In the genomic region with DNA sequence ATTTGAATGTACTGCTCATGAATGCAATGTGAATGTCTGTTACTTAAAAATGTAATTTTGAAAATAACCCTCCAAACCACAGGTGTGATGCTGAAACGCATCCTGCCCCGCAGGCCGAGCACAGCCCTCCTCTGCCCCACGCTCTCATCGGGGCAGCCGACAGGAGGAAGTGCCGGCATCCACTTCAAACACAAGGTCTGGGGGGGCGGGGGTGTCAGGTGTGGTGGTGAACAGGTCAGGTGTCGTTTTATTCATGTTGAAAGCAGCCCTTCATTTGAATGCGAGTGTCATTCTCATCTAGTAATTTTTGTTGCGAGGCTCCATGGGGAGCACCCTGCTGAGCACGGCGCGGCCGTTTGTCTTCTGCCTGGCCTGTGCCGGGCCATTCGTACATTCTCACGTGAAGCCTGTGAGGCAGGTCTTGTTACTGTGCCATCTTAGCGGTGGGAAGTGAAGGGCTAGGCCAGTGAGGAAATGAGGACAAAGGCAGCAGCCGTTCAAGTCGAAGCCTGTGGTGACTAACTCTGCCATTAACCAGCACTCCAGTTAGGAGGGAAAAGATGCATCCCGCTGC, we compare ENCODE assay signal across 13 cellular contexts. TPM values are rescaled to one million over a fixed set of nuclear protein-coding genes. Genes with fewer than 3 reads are reported as not detected.
DNase-seq lines count a peak whose midpoint lies in the region; ATAC-seq and TF ChIP-seq lines count a peak whose summit lies in the region.
"Had no signal": no experiment of that assay in that cellular context is flagged by ENCODE, and none has a peak within 500 bp of the region (broad histone marks: within the 10 kb centered on the region; RNA-seq: fewer than 3 reads in every experiment).

No MANE protein-coding gene starts in this region.

- no peaks in the 10 kb centered on the region for H3K9me3 ChIP-seq in adipocyte (ENCODE audit: control insufficient read depth, low read length)
- H3K9me3 ChIP-seq: Peyer's patch, upper lobe of left lung had no signal

- H3K36me3 Mint-ChIP-seq in activated CD4-positive, alpha-beta T cell treated with anti-CD3 and anti-CD28 coated beads for 36 hours (ENCODE audit: low read depth), result peaks cover 34% of the 10 kb centered on the region
- H3K36me3 Mint-ChIP-seq in neural crest cell (ENCODE audit: low read depth), result no peaks in the 10 kb centered on the region

- no peak overlapping the region for H3K9ac ChIP-seq in adipocyte (ENCODE audit: low read length)
- H3K9ac ChIP-seq: KMS-11 had no signal

- H3K27me3 Mint-ChIP-seq in activated CD4-positive, alpha-beta T cell treated with anti-CD3 and anti-CD28 coated beads for 36 hours, result no peaks in the 10 kb centered on the region
- peaks cover 25% of the 10 kb centered on the region for H3K27me3 Mint-ChIP-seq in neural crest cell (ENCODE audit: low read depth)

- POLR2A ChIA-PET in activated CD4-positive, alpha-beta T cell treated with anti-CD3 and anti-CD28 coated beads for 36 hours (lab: Charles Lee), result no interaction called here

- intact Hi-C loops in activated CD4-positive, alpha-beta T cell treated with anti-CD3 and anti-CD28 coated beads for 36 hours (cut with DNase I, micrococcal nuclease), result loop anchor here (5.0 to 10.0 kb wide), 5 partner anchors 62 to 638 kb away; a partner anchor contains a TSS
- intact Hi-C loops in head of caudate nucleus (cut with DNase I), result no loop called here

- peaks cover 62% of the 10 kb centered on the region for H3K4me1 Mint-ChIP-seq in activated CD4-positive, alpha-beta T cell treated with anti-CD3 and anti-CD28 coated beads for 36 hours
- peaks cover 42% of the 10 kb centered on the region for H3K4me1 Mint-ChIP-seq in neural crest cell

- H3K27me3 ChIP-seq in adipocyte (replicated peaks; ENCODE audit: control insufficient read depth, insufficient read depth, low read length), result peaks cover 21% of the 10 kb centered on the region
- H3K27me3 ChIP-seq: Peyer's patch, upper lobe of left lung had no signal

- ATAC-seq in activated CD4-positive, alpha-beta T cell treated with anti-CD3 and anti-CD28 coated beads for 36 hours, result no peak
- ATAC-seq: activated CD4-positive, CD25-positive, alpha-beta regulatory T cell treated with anti-CD3 and anti-CD28 coated beads, Interleukin-2, amount 50 U/mL, for 24 hours had no signal

- peak overlapping the region; percentile 94 for H3K4me3 ChIP-seq in adipocyte (ENCODE audit: low read length)

- CTCF ChIA-PET in activated CD4-positive, alpha-beta T cell treated with anti-CD3 and anti-CD28 coated beads for 36 hours (lab: Charles Lee), result interaction anchor here (0.6 kb wide), 1 partner anchor 333 kb away, joined by 3 read pairs; no protein-coding TSS in a partner anchor

- no peaks in the 10 kb centered on the region for H3K9me3 Mint-ChIP-seq in activated CD4-positive, alpha-beta T cell treated with anti-CD3 and anti-CD28 coated beads for 36 hours (ENCODE audit: low read depth)
- H3K9me3 Mint-ChIP-seq in neural crest cell, result no peaks in the 10 kb centered on the region

- peaks cover 19% of the 10 kb centered on the region for H3K4me1 ChIP-seq in adipocyte (ENCODE audit: control insufficient read depth, insufficient read depth, low read length)

- DNase-seq in activated CD4-positive, alpha-beta T cell treated with anti-CD3 and anti-CD28 coated beads for 36 hours, result no peak
- DNase-seq in activated CD4-positive, alpha-beta T cell treated with anti-CD3 and anti-CD28 coated beads, Interleukin-2, amount 50 U/mL, for 48 hours, result no peak
- DNase-seq in NAMALWA (ENCODE audit: low spot score), result peak; percentile 56
- DNase-seq in adipocyte (ENCODE audit: low read depth), result no peak
- DNase-seq in neural crest cell (ENCODE audit: low read depth, low spot score), result no peak
- DNase-seq in HPDE6-E6E7 (ENCODE audit: extremely low spot score), result no peak
- DNase-seq in medulla oblongata (ENCODE audit: extremely low spot score), result no peak
- DNase-seq in head of caudate nucleus, result no peak
- DNase-seq: stimulated activated CD4-positive, alpha-beta T cell treated with anti-CD3 and anti-CD28 coated beads, Interleukin-2, amount 100 ng/mL, for 48 hours had no signal

- peak overlapping the region; percentile 99 for H3K27ac Mint-ChIP-seq in activated CD4-positive, alpha-beta T cell treated with anti-CD3 and anti-CD28 coated beads for 36 hours
- no peak overlapping the region for H3K27ac Mint-ChIP-seq in neural crest cell (ENCODE audit: unreplicated experiment)

- no peak for TF ChIP-seq CTCF in neural crest cell (conservative IDR thresholded peaks at IDR 0.05)

- peak overlapping the region; percentile 98 for H3K4me3 Mint-ChIP-seq in activated CD4-positive, alpha-beta T cell treated with anti-CD3 and anti-CD28 coated beads for 36 hours
- peak overlapping the region; percentile 92 for H3K4me3 Mint-ChIP-seq in neural crest cell

- no peaks in the 10 kb centered on the region for H3K36me3 ChIP-seq in adipocyte (ENCODE audit: control insufficient read depth, insufficient read depth, low read length, severe bottlenecking)

RNA-seq across cellular contexts. Expression of a gene that starts 1.8 kb away (rescaled TPM):
- total RNA-seq in activated CD4-positive, alpha-beta T cell treated with anti-CD3 and anti-CD28 coated beads for 36 hours, result 10 to 100 TPM; 39.7 to 41.7 TPM
- total RNA-seq in neural crest cell, result 25.1 and 31.0 TPM in 2 replicates
